ENCODE assay signal across 8 cellular contexts in the genomic region with DNA sequence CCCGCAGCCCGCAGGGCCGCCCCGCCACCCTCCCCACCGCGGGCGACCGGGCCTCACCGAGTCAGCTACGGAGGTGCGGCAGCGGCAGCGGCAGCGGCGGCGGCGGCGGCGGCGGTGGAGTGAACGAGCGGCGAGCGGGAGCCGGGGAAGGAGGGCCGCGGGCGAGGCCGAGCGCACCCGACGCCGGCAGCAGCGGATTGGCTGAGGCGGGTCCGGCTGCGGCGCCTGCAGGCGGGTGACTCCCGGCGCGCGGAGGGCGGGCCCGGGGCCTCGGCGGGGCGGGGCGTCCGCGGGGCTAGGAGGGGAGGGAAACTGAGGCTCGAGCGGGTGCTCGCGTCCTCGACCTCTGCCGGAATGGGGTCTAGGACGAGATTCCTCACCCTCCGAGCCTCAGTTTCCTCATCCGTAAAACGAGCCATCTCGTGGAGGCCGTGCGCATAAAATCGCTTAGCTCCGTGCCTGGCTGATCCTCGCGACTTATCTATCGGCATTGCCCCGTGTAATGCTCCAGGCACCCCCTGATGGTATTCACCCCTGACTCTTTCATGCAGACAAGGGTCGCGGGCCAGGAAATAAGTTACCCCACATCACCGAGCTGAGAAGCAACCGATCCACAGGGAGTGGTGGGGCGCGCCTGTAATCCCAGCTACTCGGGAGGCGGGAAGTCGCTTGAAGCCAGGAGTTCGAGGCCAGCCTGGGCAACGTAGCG. TPM values are rescaled to one million over a fixed set of nuclear protein-coding genes. Genes with fewer than 3 reads are reported as not detected.
DNase-seq lines count a peak whose midpoint lies in the region; ATAC-seq and TF ChIP-seq lines count a peak whose summit lies in the region.

TSS of gene CPT1A (minus strand) at position 199 of the 709 bp plus-strand sequence. CDS start 26,442 bp downstream, outside the sequence.

- CTCF ChIA-PET in Caco-2 (lab: Charles Lee), result interaction anchor here (1.2 kb wide), 1 partner anchor 109 kb away, joined by 3 read pairs; no protein-coding TSS in a partner anchor
- CTCF ChIA-PET in activated CD8-positive, alpha-beta T cell treated with anti-CD3 and anti-CD28 coated beads, Interleukin-2, amount 10 ng/mL, durations not matched to agents 7 days and 5 days (lab: Charles Lee), result interaction anchor here (1.1 to 1.5 kb wide), 2 partner anchors 13 to 209 kb away, joined by 4 read pairs; no protein-coding TSS in a partner anchor

- no peak for TF ChIP-seq CTCF in Caco-2 (IDR thresholded peaks at IDR 0.05; ENCODE audit: insufficient read depth in 1 of 2, low read depth in 1 of 2, low read length in 1 of 2, severe bottlenecking in 1 of 2, unreplicated experiment in 1 of 2)
- TF ChIP-seq CTCF in HFF-Myc (IDR thresholded peaks at IDR 0.05; ENCODE audit: low read depth, low read length, missing control alignments), result no peak

- DNase-seq in Caco-2, result peak; percentile 74 to 87
- no peak for DNase-seq in HFF-Myc (ENCODE audit: extremely low read depth, low read depth)
- peak; percentile 67 for DNase-seq in NCI-H526 treated with DMSO at 0.1 percent for 48 hours (lab: John Stamatoyannopoulos, UW)
- DNase-seq in activated CD8-positive, alpha-beta T cell treated with anti-CD3 and anti-CD28 coated beads, Interleukin-2, amount 10 ng/mL, durations not matched to agents 7 days and 5 days, result peak; percentile 78
- peak; percentile 50 to 63 (median 56) for DNase-seq in effector memory CD8-positive, alpha-beta T cell
- DNase-seq in medulla oblongata (ENCODE audit: extremely low spot score), result peak; percentile 58
- DNase-seq in stimulated activated CD8-positive, alpha-beta memory T cell treated with anti-CD3 and anti-CD28 coated beads, Interleukin-15, amount 100 ng/mL, for 24 hours (ENCODE audit: low read depth), result peak; percentile 40

- H3K27me3 ChIP-seq in Caco-2 (replicated peaks; ENCODE audit: control insufficient read depth, insufficient read depth, low read length), result 0 out of 2 replicates have a peak, but pooled peaks cover 1% of the 10 kb centered on the region

- intact Hi-C loops in Caco-2 (cut with micrococcal nuclease; ENCODE audit: unreplicated experiment), result loop anchor here (5.0 kb wide), 1 partner anchor 90 kb away; the partner anchor contains the start of gene TESMIN

- H3K36me3 ChIP-seq in Caco-2 (ENCODE audit: control insufficient read depth, insufficient read depth, low read length), result no peaks in the 10 kb centered on the region

- POLR2A ChIA-PET in Caco-2 (lab: Charles Lee), result no interaction called here
- POLR2A ChIA-PET in activated CD8-positive, alpha-beta T cell treated with anti-CD3 and anti-CD28 coated beads, Interleukin-2, amount 10 ng/mL, durations not matched to agents 7 days and 5 days (lab: Charles Lee), result interaction anchor here (1.1 to 2.1 kb wide), 3 partner anchors 14 to 92 kb away, joined by 3 to 6 read pairs (median 5); no protein-coding TSS in a partner anchor

- H3K4me3 ChIP-seq in Caco-2 (ENCODE audit: low read depth, low read length), result peak within 1 kb of the TSS; percentile 34
- H3K4me3 ChIP-seq in HFF-Myc (replicated peaks; ENCODE audit: low read depth, low read length), result peak within 1 kb of the TSS; percentile 50

- H3K36me3 Mint-ChIP-seq in Caco-2 (ENCODE audit: insufficient read depth, unreplicated experiment), result peaks cover 16% of the 10 kb centered on the region
- peaks cover 8% of the 10 kb centered on the region for H3K36me3 Mint-ChIP-seq in activated CD8-positive, alpha-beta T cell treated with anti-CD3 and anti-CD28 coated beads, Interleukin-2, amount 10 ng/mL, durations not matched to agents 7 days and 5 days (ENCODE audit: low read depth)
- peaks cover 40% of the 10 kb centered on the region for H3K36me3 Mint-ChIP-seq in effector memory CD8-positive, alpha-beta T cell (ENCODE audit: insufficient read depth)

- peaks cover 8% of the 10 kb centered on the region for H3K27me3 Mint-ChIP-seq in Caco-2 (ENCODE audit: insufficient read depth, unreplicated experiment)
- H3K27me3 Mint-ChIP-seq in activated CD8-positive, alpha-beta T cell treated with anti-CD3 and anti-CD28 coated beads, Interleukin-2, amount 10 ng/mL, durations not matched to agents 7 days and 5 days (ENCODE audit: low read depth), result peaks cover 9% of the 10 kb centered on the region
- H3K27me3 Mint-ChIP-seq in effector memory CD8-positive, alpha-beta T cell, result no peaks in the 10 kb centered on the region

- H3K4me1 ChIP-seq in Caco-2, result peaks cover 42% of the 10 kb centered on the region

- H3K4me1 Mint-ChIP-seq in Caco-2 (ENCODE audit: low read depth, unreplicated experiment), result peaks cover 29% of the 10 kb centered on the region
- H3K4me1 Mint-ChIP-seq in activated CD8-positive, alpha-beta T cell treated with anti-CD3 and anti-CD28 coated beads, Interleukin-2, amount 10 ng/mL, durations not matched to agents 7 days and 5 days (ENCODE audit: low read depth), result peaks cover 55% of the 10 kb centered on the region
- H3K4me1 Mint-ChIP-seq in effector memory CD8-positive, alpha-beta T cell (ENCODE audit: low read depth in 2 of 2), result peaks cover 35 to 38% of the 10 kb centered on the region in 2 donors

- BruUV-seq in Caco-2 (replicated peaks; lab: Mats Ljungman, UMichigan), result no TSS peak

- H3K4me3 Mint-ChIP-seq in Caco-2 (ENCODE audit: unreplicated experiment), result peak within 1 kb of the TSS; percentile 81
- H3K4me3 Mint-ChIP-seq in activated CD8-positive, alpha-beta T cell treated with anti-CD3 and anti-CD28 coated beads, Interleukin-2, amount 10 ng/mL, durations not matched to agents 7 days and 5 days, result peak within 1 kb of the TSS; percentile 90
- H3K4me3 Mint-ChIP-seq in effector memory CD8-positive, alpha-beta T cell, result peak within 1 kb of the TSS; percentile 89 to 94

- no peaks in the 10 kb centered on the region for H3K9me3 Mint-ChIP-seq in Caco-2 (ENCODE audit: unreplicated experiment)
- H3K9me3 Mint-ChIP-seq in activated CD8-positive, alpha-beta T cell treated with anti-CD3 and anti-CD28 coated beads, Interleukin-2, amount 10 ng/mL, durations not matched to agents 7 days and 5 days (ENCODE audit: insufficient read depth), result no peaks in the 10 kb centered on the region
- H3K9me3 Mint-ChIP-seq in effector memory CD8-positive, alpha-beta T cell, result no peaks in the 10 kb centered on the region

- no peak within 1 kb of the TSS for H3K27ac Mint-ChIP-seq in Caco-2 (ENCODE audit: unreplicated experiment)
- peak within 1 kb of the TSS; percentile 96 for H3K27ac Mint-ChIP-seq in activated CD8-positive, alpha-beta T cell treated with anti-CD3 and anti-CD28 coated beads, Interleukin-2, amount 10 ng/mL, durations not matched to agents 7 days and 5 days
- H3K27ac Mint-ChIP-seq in effector memory CD8-positive, alpha-beta T cell, result peak within 1 kb of the TSS; percentile 62 to 90

- H3K9me3 ChIP-seq in Caco-2, result no peaks in the 10 kb centered on the region

- ATAC-seq in activated CD8-positive, alpha-beta T cell treated with anti-CD3 and anti-CD28 coated beads, Interleukin-2, amount 10 ng/mL, durations not matched to agents 7 days and 5 days, result peak; percentile 57
- ATAC-seq in effector memory CD8-positive, alpha-beta T cell (replicated peaks), result peak; percentile 39
- no peak for ATAC-seq in HG03565 (IDR thresholded peaks at IDR 0.05; ENCODE audit: unreplicated experiment)

RNA-seq across cellular contexts. Expression of gene CPT1A, which starts in this region (rescaled TPM):
- total RNA-seq in Caco-2 (2022), result 5.7 and 6.3 TPM in 2 replicates
- total RNA-seq in activated CD8-positive, alpha-beta T cell treated with anti-CD3 and anti-CD28 coated beads, Interleukin-2, amount 10 ng/mL, durations not matched to agents 7 days and 5 days, result 10 to 100 TPM; 63.2 to 69.1 TPM
